ENCODE assay signal across 17 cellular contexts in the genomic region with DNA sequence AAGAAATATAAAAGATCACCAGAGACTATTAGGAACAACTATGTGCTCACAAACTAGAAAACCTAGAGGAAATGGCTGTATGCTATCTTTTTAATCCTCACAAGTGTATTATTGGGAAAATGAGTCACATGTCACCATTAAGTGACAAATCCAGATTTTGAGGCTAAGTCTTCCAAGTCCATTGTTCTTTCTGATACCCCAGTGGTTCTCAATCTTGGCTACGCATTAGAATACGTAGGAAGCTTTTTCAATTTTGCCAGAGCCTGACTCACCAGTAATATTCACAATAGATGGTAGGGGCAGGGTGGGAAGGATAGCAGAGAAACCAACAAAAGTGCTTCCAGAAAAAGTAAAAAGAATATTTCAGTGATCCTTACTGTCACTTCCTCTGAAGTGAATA.
DNase-seq lines count a peak whose midpoint lies in the region; ATAC-seq and TF ChIP-seq lines count a peak whose summit lies in the region.
"Had no signal": no experiment of that assay in that cellular context is flagged by ENCODE, and none has a peak within 500 bp of the region (broad histone marks: within the 10 kb centered on the region; RNA-seq: fewer than 3 reads in every experiment).

No MANE protein-coding gene starts in this region.

- peaks cover 4% of the 10 kb centered on the region for H3K79me1 ChIP-seq in trophoblast cell (ENCODE audit: low read length)

- no peak overlapping the region for H2AFZ ChIP-seq in trophoblast cell (ENCODE audit: insufficient read depth, low read length, poor library complexity)

- H2AK5ac ChIP-seq in trophoblast cell (ENCODE audit: low read length), result no peak overlapping the region

- no peak overlapping the region for H2BK120ac ChIP-seq in trophoblast cell (ENCODE audit: insufficient read depth, low read length, poor library complexity)

- peaks cover 7 to 46% (median 27%) of the 10 kb centered on the region in 11 donors for H3K9me3 Mint-ChIP-seq in naive thymus-derived CD4-positive, alpha-beta T cell

- POLR2A ChIA-PET in naive thymus-derived CD4-positive, alpha-beta T cell (lab: Charles Lee), result no interaction called here

- TF ChIP-seq CTCF in fibroblast of mammary gland (conservative IDR thresholded peaks at IDR 0.05; ENCODE audit: control insufficient read depth, insufficient read depth, low read depth, low read length), result no peak
- no peak for TF ChIP-seq CTCF in psoas muscle (IDR thresholded peaks at IDR 0.05)

- H2BK12ac ChIP-seq in trophoblast cell (ENCODE audit: low read length), result no peak overlapping the region

- H3K27me3 ChIP-seq in right cardiac atrium (ENCODE audit: control insufficient read depth, insufficient read depth) (no peaks in the 10 kb centered on the region), psoas muscle (ENCODE audit: insufficient read depth in 3 of 3, low read length in 2 of 3) (no peaks in the 10 kb centered on the region), trophoblast cell (ENCODE audit: insufficient read depth, low read length) (no peaks in the 10 kb centered on the region)
- H3K27me3 ChIP-seq in naive thymus-derived CD4-positive, alpha-beta T cell (ENCODE audit: control insufficient read depth in 2 of 2, insufficient read depth in 2 of 2, low read length in 2 of 2), result no peaks in the 10 kb centered on the region
- H3K27me3 ChIP-seq: BLaER1 had no signal

- H3K4me1 Mint-ChIP-seq in naive thymus-derived CD4-positive, alpha-beta T cell, result peaks cover 0 to 5% (median 3%) of the 10 kb centered on the region in 7 donors
- H3K4me1 Mint-ChIP-seq: CD8-positive, alpha-beta memory T cell had no signal

- ATAC-seq in right cardiac atrium (peak; percentile 25 to 36), left ventricle myocardium superior (no peak), psoas muscle (no peak)
- no peak for ATAC-seq in naive thymus-derived CD4-positive, alpha-beta T cell
- ATAC-seq: HepG2 had no signal

- peaks cover 0 to 3% of the 10 kb centered on the region in 2 donors for H3K36me3 ChIP-seq in psoas muscle (ENCODE audit: insufficient read depth in 1 of 2, low read depth in 1 of 2)
- H3K36me3 ChIP-seq in trophoblast cell (ENCODE audit: control insufficient read depth in 1 of 2, insufficient read depth in 2 of 2, low read length in 2 of 2), result no peaks in the 10 kb centered on the region
- no peaks in the 10 kb centered on the region for H3K36me3 ChIP-seq in naive thymus-derived CD4-positive, alpha-beta T cell (ENCODE audit: control insufficient read depth in 2 of 3, insufficient read depth in 3 of 3, low read length in 3 of 3)

- 65% methylated on average over 2 of the region's 2 CpGs for WGBS in right cardiac atrium
- 74 to 83% (median 79%) methylated on average over 2 of the region's 2 CpGs for WGBS in psoas muscle, 3 donors
- WGBS in trophoblast cell (ENCODE audit: extremely low coverage, insufficient coverage, insufficient read length), result no CpG with 5 or more reads among the region's 2 CpGs

- H3K36me3 Mint-ChIP-seq in naive thymus-derived CD4-positive, alpha-beta T cell, result peaks cover 21 to 59% (median 33%) of the 10 kb centered on the region in 5 donors

- DNase-seq in right cardiac atrium, result no peak
- DNase-seq in left ventricle myocardium superior, result no peak
- peak; percentile 29 for DNase-seq in fibroblast of mammary gland (ENCODE audit: low read depth)
- DNase-seq in psoas muscle, result no peak
- no peak for DNase-seq in trophoblast cell
- no peak for DNase-seq in naive thymus-derived CD4-positive, alpha-beta T cell
- no peak for DNase-seq in activated CD4-positive, alpha-beta T cell treated with anti-CD3 and anti-CD28 coated beads, Interleukin-2, amount 50 U/mL, for 48 hours
- DNase-seq: AML-193; Caco-2; CD8-positive, alpha-beta memory T cell; DND-41; GDM1; HCEC 1CT; HFFc6 had no signal

- no peak overlapping the region for H3K4me3 ChIP-seq in right cardiac atrium (ENCODE audit: low read length)
- no peak overlapping the region for H3K4me3 ChIP-seq in fibroblast of mammary gland (ENCODE audit: control insufficient read depth, low read depth, low read length)
- H3K4me3 ChIP-seq in psoas muscle, result no peak overlapping the region
- no peak overlapping the region for H3K4me3 ChIP-seq in trophoblast cell (ENCODE audit: low read depth, low read length)
- no peak overlapping the region for H3K4me3 ChIP-seq in naive thymus-derived CD4-positive, alpha-beta T cell (ENCODE audit: low read length)
- H3K4me3 ChIP-seq: BLaER1 had no signal

- H4K91ac ChIP-seq in trophoblast cell (ENCODE audit: low read depth, low read length), result no peak overlapping the region

- CTCF ChIA-PET in naive thymus-derived CD4-positive, alpha-beta T cell (lab: Charles Lee), result no interaction called here

- H3K27ac Mint-ChIP-seq in naive thymus-derived CD4-positive, alpha-beta T cell, result no peak overlapping the region
- H3K27ac Mint-ChIP-seq: CD8-positive, alpha-beta memory T cell; HFFc6 had no signal

- H3K27me3 Mint-ChIP-seq in naive thymus-derived CD4-positive, alpha-beta T cell, result no peaks in the 10 kb centered on the region
- H3K27me3 Mint-ChIP-seq: CD8-positive, alpha-beta memory T cell had no signal

- H3K4ac ChIP-seq in trophoblast cell (ENCODE audit: low read depth, low read length), result no peak overlapping the region

- no peak overlapping the region for H3K14ac ChIP-seq in trophoblast cell (ENCODE audit: low read length)

- no peak overlapping the region for H3K9ac ChIP-seq in trophoblast cell (ENCODE audit: low read length)
- H3K9ac ChIP-seq: BLaER1 had no signal

- no peak overlapping the region for H3K18ac ChIP-seq in trophoblast cell (ENCODE audit: low read length)

- H3K4me2 ChIP-seq in trophoblast cell (ENCODE audit: low read length), result no peak overlapping the region
- H3K4me2 ChIP-seq: BLaER1 had no signal

- H3K4me1 ChIP-seq in right cardiac atrium (ENCODE audit: control insufficient read depth, insufficient read depth, low read length), result no peaks in the 10 kb centered on the region
- H3K4me1 ChIP-seq in psoas muscle, result peaks cover 9% of the 10 kb centered on the region
- peaks cover 3 to 6% of the 10 kb centered on the region in 2 experiments for H3K4me1 ChIP-seq in trophoblast cell (ENCODE audit: control insufficient read depth in 1 of 2, insufficient read depth in 2 of 2, low read length in 2 of 2)
- H3K4me1 ChIP-seq in naive thymus-derived CD4-positive, alpha-beta T cell (ENCODE audit: control insufficient read depth in 2 of 2, insufficient read depth in 2 of 2, low read length in 2 of 2), result no peaks in the 10 kb centered on the region
- H3K4me1 ChIP-seq: BLaER1 had no signal

- no peak overlapping the region for H3K4me3 Mint-ChIP-seq in naive thymus-derived CD4-positive, alpha-beta T cell
- H3K4me3 Mint-ChIP-seq: CD8-positive, alpha-beta memory T cell; HFFc6 had no signal

- no peak overlapping the region for H4K12ac ChIP-seq in trophoblast cell (ENCODE audit: low read depth, low read length)

- no peak overlapping the region for H2BK5ac ChIP-seq in trophoblast cell (ENCODE audit: low read depth, low read length, poor library complexity)

- H3K23ac ChIP-seq in trophoblast cell (ENCODE audit: low read length), result no peak overlapping the region

- intact Hi-C loops in right cardiac atrium (cut with DNase I) (no loop called here), left ventricle myocardium superior (cut with micrococcal nuclease) (no loop called here), psoas muscle (cut with DNase I) (no loop called here)
- intact Hi-C loops in naive thymus-derived CD4-positive, alpha-beta T cell (cut with micrococcal nuclease), result no loop called here

- H3K79me2 ChIP-seq in trophoblast cell (ENCODE audit: control insufficient read depth, insufficient read depth, low read length, poor library complexity), result no peaks in the 10 kb centered on the region

- H4K8ac ChIP-seq in trophoblast cell (ENCODE audit: low read depth, low read length), result no peak overlapping the region

- H3K9me3 ChIP-seq in right cardiac atrium (ENCODE audit: control insufficient read depth, low read length) (no peaks in the 10 kb centered on the region), psoas muscle (no peaks in the 10 kb centered on the region), trophoblast cell (ENCODE audit: insufficient read depth, low read depth, low read length) (peaks cover 2% of the 10 kb centered on the region)
- H3K9me3 ChIP-seq in naive thymus-derived CD4-positive, alpha-beta T cell (ENCODE audit: control insufficient read depth in 2 of 3, low read length in 3 of 3), result peaks cover 0 to 10% (median 0%) of the 10 kb centered on the region in 3 experiments

- H3K27ac ChIP-seq in right cardiac atrium (ENCODE audit: low read length) (no peak overlapping the region), psoas muscle (peak overlapping the region; percentile 36), trophoblast cell (ENCODE audit: low read depth, low read length) (no peak overlapping the region)
- H3K27ac ChIP-seq in naive thymus-derived CD4-positive, alpha-beta T cell (ENCODE audit: low read depth, low read length), result no peak overlapping the region
- H3K27ac ChIP-seq: 22Rv1, BLaER1 had no signal

Comparison
In these comparisons a context has a peak if more than half of its experiments do, and no peak if none do; other contexts are left out.
1. ATAC-seq: peak in right cardiac atrium (2 of 2); none in left ventricle myocardium superior (single experiment), psoas muscle (0 of 4) and naive thymus-derived CD4-positive, alpha-beta T cell (single experiment).